In genomic region chr20:45545754-45546453, GRCh38 we compare ENCODE assay signal across 8 cellular contexts. TPM values are rescaled to one million over a fixed set of nuclear protein-coding genes. Genes with fewer than 3 reads are reported as not detected.
DNase-seq lines count a peak whose midpoint lies in the region; ATAC-seq and TF ChIP-seq lines count a peak whose summit lies in the region.

No MANE protein-coding gene starts in this region.

- no peaks in the 10 kb centered on the region for H3K36me3 ChIP-seq in H7 (replicated peaks; ENCODE audit: control insufficient read depth, insufficient read depth, low read length)

- no peak for ATAC-seq in GM18520 (IDR thresholded peaks at IDR 0.05; ENCODE audit: unreplicated experiment)
- no peak for ATAC-seq in GM21786 (IDR thresholded peaks at IDR 0.05; ENCODE audit: unreplicated experiment)
- ATAC-seq in GM19397 (IDR thresholded peaks at IDR 0.05; ENCODE audit: unreplicated experiment) = no peak
- ATAC-seq in GM21381 (IDR thresholded peaks at IDR 0.05; ENCODE audit: unreplicated experiment) = no peak

- H3K4me3 ChIP-seq in AG09309 (ENCODE audit: control insufficient read depth, low read depth, low read length) (no peak overlapping the region), H7 (ENCODE audit: insufficient read depth, low read depth, low read length) (no peak overlapping the region)

- H3K27me3 ChIP-seq in H7 (ENCODE audit: control insufficient read depth, insufficient read depth, low read length) = peaks cover 1% of the 10 kb centered on the region; the same call in 1 of the 2 replicates

- peak; percentile 49 for TF ChIP-seq CTCF in AG09309 (IDR thresholded peaks at IDR 0.05; ENCODE audit: control insufficient read depth, insufficient read depth, low read depth, low read length, missing control alignments)
- peak; percentile 73 for TF ChIP-seq CTCF in VCaP (conservative IDR thresholded peaks at IDR 0.05)

- H3K27ac ChIP-seq in VCaP = no peak overlapping the region

- peak; percentile 3 for DNase-seq in AG09309 (ENCODE audit: low read depth)
- peak; percentile 21 for DNase-seq in H7
- DNase-seq in kidney tubule cell (ENCODE audit: low spot score) = peak; percentile 35

RNA-seq across cellular contexts. Expression of gene EPPIN, which starts 1.3 kb away (rescaled TPM):
- total RNA-seq in H7 (2014; rRNA removed; shearing (Covaris generic)) = 0.03 TPM in 1 of 2 replicates, not detected in the other

RNA-seq across cellular contexts. Expression of gene WFDC6, which starts 6.6 kb away (rescaled TPM):
- total RNA-seq in H7 (2014; rRNA removed; shearing (Covaris generic)) = not detected in 2 replicates

RNA-seq across cellular contexts. Expression of gene SPINT3, which starts 30.5 kb away (rescaled TPM):
- total RNA-seq in H7 (2014; rRNA removed; shearing (Covaris generic)) = not detected in 2 replicates

RNA-seq across cellular contexts. Expression of gene WFDC8, which starts 33.2 kb away (rescaled TPM):
- not detected in 2 replicates for total RNA-seq in H7 (2014; rRNA removed; shearing (Covaris generic))
